In genomic region chr19:35612559-35613321, GRCh38 we compare ENCODE assay signal across 8 cellular contexts. TPM values are rescaled to one million over a fixed set of nuclear protein-coding genes. Genes with fewer than 3 reads are reported as not detected.
DNase-seq lines count a peak whose midpoint lies in the region; ATAC-seq and TF ChIP-seq lines count a peak whose summit lies in the region.

HAUS5 (plus strand) TSS chr19:35612735; CDS start chr19:35612795, 60 bp downstream.

- POLR2A ChIA-PET in naive thymus-derived CD8-positive, alpha-beta T cell (lab: Charles Lee) = interaction anchor here (1.0 to 4.9 kb wide), 5 partner anchors 15 to 121 kb away, joined by 5 to 24 read pairs (median 10); partner anchors contain the start of gene COX6B1

- H3K9ac ChIP-seq in Loucy (ENCODE audit: low read depth, low read length, poor library complexity, severe bottlenecking) (peak within 1 kb of the TSS; percentile 92), fibroblast of lung (ENCODE audit: insufficient read depth, low read length) (peak within 1 kb of the TSS; percentile 90)

- H3K27ac ChIP-seq in RWPE2 (ENCODE audit: poor library complexity, severe bottlenecking) (peak within 1 kb of the TSS; percentile 23), fibroblast of lung (ENCODE audit: insufficient read depth, low read length) (peak within 1 kb of the TSS; percentile 86)

- no peaks in the 10 kb centered on the region for H3K9me2 ChIP-seq in Loucy (replicated peaks; ENCODE audit: low read depth, low read length)

- DNase-seq in Daoy (ENCODE audit: low read depth) = peak; percentile 97
- peak; percentile 75 for DNase-seq in GOT3 (lab: John Stamatoyannopoulos, UW)
- peak; percentile 85 for DNase-seq in RWPE2 (ENCODE audit: low spot score)
- DNase-seq in fibroblast of lung (ENCODE audit: low read depth in 2 of 2) = peak; percentile 86 to 90
- peak; percentile 92 to 97 (median 95) for DNase-seq in naive thymus-derived CD8-positive, alpha-beta T cell
- peak; percentile 93 for DNase-seq in stimulated activated naive B cell treated with anti-CD40 and anti-IgM and Interleukin-4, amounts not matched to agents 10 μg/mL and 1 μg/mL and 100 μg/mL, for 72 hours

- H3K4me3 ChIP-seq in Loucy (ENCODE audit: low read length, poor library complexity, severe bottlenecking) = peak within 1 kb of the TSS; percentile 91
- peak within 1 kb of the TSS; percentile 96 for H3K4me3 ChIP-seq in RWPE2 (ENCODE audit: severe bottlenecking)
- H3K4me3 ChIP-seq in fibroblast of lung (replicated peaks in 1 of 4; ENCODE audit: control extremely low read depth in 1 of 4, insufficient read depth in 1 of 4, low read depth in 3 of 4, low read length in 4 of 4) = peak within 1 kb of the TSS; percentile 91 to 96 (median 93)

- H3K27me3 ChIP-seq in Loucy (ENCODE audit: insufficient read depth, low read length, poor library complexity, severe bottlenecking) (no peaks in the 10 kb centered on the region), RWPE2 (ENCODE audit: insufficient read depth, poor library complexity, severe bottlenecking) (no peaks in the 10 kb centered on the region), fibroblast of lung (ENCODE audit: control insufficient read depth, insufficient read depth, low read length) (no peaks in the 10 kb centered on the region)

- H3K4me1 Mint-ChIP-seq in activated T-helper 17 cell treated with anti-CD3 and anti-CD28 coated beads, Interleukin-2, amount 50 U/mL, for 72 hours = no peaks in the 10 kb centered on the region
- peaks cover 9 to 39% (median 28%) of the 10 kb centered on the region in 4 donors for H3K4me1 Mint-ChIP-seq in naive thymus-derived CD8-positive, alpha-beta T cell
- peaks cover 28 to 38% of the 10 kb centered on the region in 2 donors for H3K4me1 Mint-ChIP-seq in stimulated activated naive B cell treated with anti-CD40 and anti-IgM and Interleukin-4, amounts not matched to agents 10 μg/mL and 1 μg/mL and 100 μg/mL, for 72 hours

- H3K4me1 ChIP-seq in Loucy (ENCODE audit: insufficient read depth, low read length, poor library complexity, severe bottlenecking) (peaks cover 18% of the 10 kb centered on the region), RWPE2 (ENCODE audit: insufficient read depth, poor library complexity, severe bottlenecking) (peaks cover 4% of the 10 kb centered on the region), fibroblast of lung (ENCODE audit: control insufficient read depth, extremely low read depth, insufficient read depth, low read length) (peaks cover 5% of the 10 kb centered on the region)

- H3K36me3 ChIP-seq in Loucy (ENCODE audit: insufficient read depth, low read length) (no peaks in the 10 kb centered on the region), RWPE2 (ENCODE audit: low read depth) (peaks cover 21% of the 10 kb centered on the region), fibroblast of lung (ENCODE audit: control insufficient read depth, insufficient read depth, low read length) (peaks cover 3% of the 10 kb centered on the region)

- H2AFZ ChIP-seq in Loucy (ENCODE audit: low read length) (peak within 1 kb of the TSS; percentile 89), fibroblast of lung (ENCODE audit: low read length) (peak within 1 kb of the TSS; percentile 98)

- peak; percentile 95 for ATAC-seq in RWPE2 (ENCODE audit: low read depth)
- ATAC-seq in activated T-helper 17 cell treated with anti-CD3 and anti-CD28 coated beads, Interleukin-2, amount 50 U/mL, for 72 hours (replicated peaks) = peak; percentile 99
- ATAC-seq in naive thymus-derived CD8-positive, alpha-beta T cell = peak; percentile 91 to 94
- ATAC-seq in stimulated activated naive B cell treated with anti-CD40 and anti-IgM and Interleukin-4, amounts not matched to agents 10 μg/mL and 1 μg/mL and 100 μg/mL, for 72 hours (replicated peaks) = peak; percentile 85 to 90

- H3K9me3 Mint-ChIP-seq in activated T-helper 17 cell treated with anti-CD3 and anti-CD28 coated beads, Interleukin-2, amount 50 U/mL, for 72 hours = peaks cover 6% of the 10 kb centered on the region
- H3K9me3 Mint-ChIP-seq in naive thymus-derived CD8-positive, alpha-beta T cell = peaks cover 0 to 7% (median 4%) of the 10 kb centered on the region in 9 donors
- H3K9me3 Mint-ChIP-seq in stimulated activated naive B cell treated with anti-CD40 and anti-IgM and Interleukin-4, amounts not matched to agents 10 μg/mL and 1 μg/mL and 100 μg/mL, for 72 hours = peaks cover 2 to 7% of the 10 kb centered on the region in 2 donors

- TF ChIP-seq CTCF in Loucy (conservative IDR thresholded peaks at IDR 0.05; ENCODE audit: low read length) (no peak), RWPE2 (IDR thresholded peaks at IDR 0.05; ENCODE audit: poor library complexity, severe bottlenecking) (no peak), fibroblast of lung (conservative IDR thresholded peaks at IDR 0.05 in 1 of 2, IDR thresholded peaks at IDR 0.05 in 1 of 2; ENCODE audit: low read depth in 1 of 2, low read length in 2 of 2) (no peak)

- H3K79me2 ChIP-seq in Loucy (ENCODE audit: insufficient read depth, low read length) (peaks cover 14% of the 10 kb centered on the region), fibroblast of lung (ENCODE audit: control insufficient read depth, insufficient read depth, low read length) (no peaks in the 10 kb centered on the region)

- H4K20me1 ChIP-seq in Loucy (ENCODE audit: insufficient read depth, low read length, poor library complexity, severe bottlenecking) (no peaks in the 10 kb centered on the region), fibroblast of lung (ENCODE audit: control insufficient read depth, extremely low read depth, insufficient read depth, low read length) (no peaks in the 10 kb centered on the region)

- no peaks in the 10 kb centered on the region for H3F3A ChIP-seq in Loucy (ENCODE audit: low read depth)

- H3K4me3 Mint-ChIP-seq in activated T-helper 17 cell treated with anti-CD3 and anti-CD28 coated beads, Interleukin-2, amount 50 U/mL, for 72 hours = peak within 1 kb of the TSS; percentile 79
- H3K4me3 Mint-ChIP-seq in naive thymus-derived CD8-positive, alpha-beta T cell = peak within 1 kb of the TSS; percentile 82 to 92 (median 89)
- H3K4me3 Mint-ChIP-seq in stimulated activated naive B cell treated with anti-CD40 and anti-IgM and Interleukin-4, amounts not matched to agents 10 μg/mL and 1 μg/mL and 100 μg/mL, for 72 hours = peak within 1 kb of the TSS; percentile 90 to 96

- peaks cover 16% of the 10 kb centered on the region for H3K36me3 Mint-ChIP-seq in activated T-helper 17 cell treated with anti-CD3 and anti-CD28 coated beads, Interleukin-2, amount 50 U/mL, for 72 hours (ENCODE audit: low read depth)
- H3K36me3 Mint-ChIP-seq in naive thymus-derived CD8-positive, alpha-beta T cell = peaks cover 4 to 14% (median 6%) of the 10 kb centered on the region in 3 donors
- peaks cover 10 to 31% of the 10 kb centered on the region in 2 donors for H3K36me3 Mint-ChIP-seq in stimulated activated naive B cell treated with anti-CD40 and anti-IgM and Interleukin-4, amounts not matched to agents 10 μg/mL and 1 μg/mL and 100 μg/mL, for 72 hours

- H3K4me2 ChIP-seq in Loucy (ENCODE audit: low read depth, low read length, poor library complexity, severe bottlenecking) (peak within 1 kb of the TSS; percentile 97), fibroblast of lung (ENCODE audit: extremely low read depth, insufficient read depth, low read length) (peak within 1 kb of the TSS; percentile 96)

- H3K27ac Mint-ChIP-seq in activated T-helper 17 cell treated with anti-CD3 and anti-CD28 coated beads, Interleukin-2, amount 50 U/mL, for 72 hours = peak within 1 kb of the TSS; percentile 91
- peak within 1 kb of the TSS; percentile 83 to 98 (median 93) for H3K27ac Mint-ChIP-seq in naive thymus-derived CD8-positive, alpha-beta T cell
- peak within 1 kb of the TSS; percentile 93 for H3K27ac Mint-ChIP-seq in stimulated activated naive B cell treated with anti-CD40 and anti-IgM and Interleukin-4, amounts not matched to agents 10 μg/mL and 1 μg/mL and 100 μg/mL, for 72 hours

- H3K27me3 Mint-ChIP-seq in activated T-helper 17 cell treated with anti-CD3 and anti-CD28 coated beads, Interleukin-2, amount 50 U/mL, for 72 hours = no peaks in the 10 kb centered on the region
- no peaks in the 10 kb centered on the region for H3K27me3 Mint-ChIP-seq in naive thymus-derived CD8-positive, alpha-beta T cell
- H3K27me3 Mint-ChIP-seq in stimulated activated naive B cell treated with anti-CD40 and anti-IgM and Interleukin-4, amounts not matched to agents 10 μg/mL and 1 μg/mL and 100 μg/mL, for 72 hours = no peaks in the 10 kb centered on the region

- H3K9me3 ChIP-seq in Loucy (ENCODE audit: insufficient read depth, low read depth, low read length) (no peaks in the 10 kb centered on the region), RWPE2 (ENCODE audit: severe bottlenecking) (no peaks in the 10 kb centered on the region), fibroblast of lung (ENCODE audit: control insufficient read depth, insufficient read depth, low read depth, low read length) (no peaks in the 10 kb centered on the region)

RNA-seq across cellular contexts. Expression of gene HAUS5, which starts in this region (rescaled TPM):
- total RNA-seq in Daoy (2014; rRNA removed; shearing (Covaris generic)) = 14.9 and 21.3 TPM in 2 replicates
- total RNA-seq in activated T-helper 17 cell treated with anti-CD3 and anti-CD28 coated beads, Interleukin-2, amount 50 U/mL, for 72 hours = 10 to 100 TPM; 32.0 to 37.2 TPM
- 3.9 and 4.0 TPM in 2 replicates for total RNA-seq in fibroblast of lung
- polyA plus RNA-seq in fibroblast of lung = 2.5 and 4.7 TPM in 2 replicates
- polyA plus RNA-seq in fibroblast of lung (2012) = 5.4 and 9.3 TPM in 2 replicates
- 13.4 and 20.9 TPM in 2 replicates for polyA minus RNA-seq in fibroblast of lung (ENCODE audit: low replicate concordance)
- 10 to 100 TPM; 27.1 to 29.8 TPM for total RNA-seq in naive thymus-derived CD8-positive, alpha-beta T cell
- polyA plus RNA-seq in naive thymus-derived CD8-positive, alpha-beta T cell = 1 to 10 TPM; 6.6 to 7.7 (median 7.2) TPM

Comparison
In these comparisons a context has a peak if more than half of its experiments do, and no peak if none do; other contexts are left out.
1. Peak in every context shown above with its lines: DNase-seq, ATAC-seq, H3K4me3 ChIP-seq and H3K27ac ChIP-seq.